ENCODE assay signal across 1 cellular context in genomic region chr9:131735238-131736181, GRCh38.
TF ChIP-seq lines count a peak whose summit lies in the region.

No MANE protein-coding gene starts in this region.

TF ChIP-seq in HCT116, 20 proteins besides CTCF, POLR2A, EP300 and RAD21 (continued from another document):
- TF ChIP-seq TCF7L2 (IDR thresholded peaks at IDR 0.05; ENCODE audit: borderline replicate concordance, extremely low read depth, insufficient read depth, insufficient read length): no peak
- no peak for TF ChIP-seq SP1 (IDR thresholded peaks at IDR 0.05; ENCODE audit: low read depth)
